ENCODE assay signal across 39 cellular contexts in genomic region chrX:15072259-15072658, GRCh38.
"Had no signal": no experiment of that assay in that cellular context is flagged by ENCODE, and none has a peak within 500 bp of the region (broad histone marks: within the 10 kb centered on the region; RNA-seq: fewer than 3 reads in every experiment).

No MANE protein-coding gene starts in this region.

- H3K4me1 ChIP-seq: adrenal gland, ascending aorta, body of pancreas, breast epithelium had no signal

- H3K4me3 ChIP-seq: adrenal gland, ascending aorta, body of pancreas, breast epithelium, cardiac muscle cell had no signal

- H3K27me3 Mint-ChIP-seq: activated naive CD4-positive, alpha-beta T cell treated with anti-CD3 and anti-CD28 coated beads, Interleukin-2, amount 50 U/mL, for 24 hours; activated naive CD8-positive, alpha-beta T cell; activated T-helper 17 cell treated with anti-CD3 and anti-CD28 coated beads, Interleukin-2, amount 50 U/mL, for 72 hours; central memory CD8-positive, alpha-beta T cell had no signal

- H3K27me3 ChIP-seq: adrenal gland, ascending aorta, body of pancreas, brain microvascular endothelial cell, cardiac muscle cell had no signal

- H3K36me3 ChIP-seq: adrenal gland, ascending aorta, brain microvascular endothelial cell, breast epithelium, cardiac muscle cell had no signal

- H3K27ac ChIP-seq: adrenal gland, ascending aorta, body of pancreas, brain microvascular endothelial cell, breast epithelium, cardiac muscle cell had no signal

- FAIRE-seq: bronchial epithelial cell had no signal

- DNase-seq: activated effector memory CD4-positive, alpha-beta T cell treated with anti-CD3 and anti-CD28 coated beads, Interleukin-2, amount 50 U/mL, for 16 hours; activated effector memory CD4-positive, alpha-beta T cell treated with Interleukin-2 at 50 U/mL for 16 hours; activated gamma-delta T cell; activated gamma-delta T cell treated with Interleukin-2 at 50 U/mL for 16 hours; activated naive CD4-positive, alpha-beta T cell; activated naive CD4-positive, alpha-beta T cell treated with anti-CD3 and anti-CD28 coated beads for 36 hours; activated naive CD4-positive, alpha-beta T cell treated with anti-CD3 and anti-CD28 coated beads, Interleukin-2, amount 10 ng/mL, durations not matched to agents 7 days and 5 days; activated naive CD4-positive, alpha-beta T cell treated with anti-CD3 and anti-CD28 coated beads, Interleukin-2, amount 50 U/mL, for 16 hours; activated naive CD4-positive, alpha-beta T cell treated with Interleukin-2 at 50 U/mL for 16 hours; activated naive CD8-positive, alpha-beta T cell treated with anti-CD3 and anti-CD28 coated beads for 36 hours; activated naive CD8-positive, alpha-beta T cell treated with anti-CD3 and anti-CD28 coated beads, Interleukin-2, amount 10 ng/mL, durations not matched to agents 7 days and 5 days; activated naive CD8-positive, alpha-beta T cell treated with anti-CD3 and anti-CD28 coated beads, Interleukin-2, amount 50 U/mL, for 24 hours; activated T-cell treated with anti-CD3 and anti-CD28 coated beads, Interleukin-2, amount 50 U/mL, for 1 hour; activated T-cell treated with anti-CD3 and anti-CD28 coated beads, Interleukin-2, amount 50 U/mL, for 24 hours; activated T-cell treated with anti-CD3 and anti-CD28 coated beads, Interleukin-2, amount 50 U/mL, for 4 hours; activated T-cell treated with anti-CD3 and anti-CD28 coated beads, Interleukin-2, amount 50 U/mL, for 48 hours; activated T-cell treated with anti-CD3 and anti-CD28 coated beads, Interleukin-2, amount 50 U/mL, for 72 hours; adrenal gland; amniotic stem cell; amygdala; anterior cingulate cortex; aorta; body of pancreas; brain microvascular endothelial cell; caudate nucleus; central memory CD4-positive, alpha-beta T cell; cerebellar nuclear complex had no signal

- H3K36me3 Mint-ChIP-seq: activated naive CD4-positive, alpha-beta T cell treated with anti-CD3 and anti-CD28 coated beads, Interleukin-2, amount 10 ng/mL, durations not matched to agents 7 days and 5 days; activated naive CD4-positive, alpha-beta T cell treated with anti-CD3 and anti-CD28 coated beads, Interleukin-2, amount 50 U/mL, for 24 hours; activated naive CD4-positive, alpha-beta T cell treated with anti-CD3 and anti-CD28 coated beads, Interleukin-2, amount 50 U/mL, for 72 hours; activated naive CD8-positive, alpha-beta T cell; activated naive CD8-positive, alpha-beta T cell treated with anti-CD3 and anti-CD28 coated beads for 36 hours; activated naive CD8-positive, alpha-beta T cell treated with anti-CD3 and anti-CD28 coated beads, Interleukin-2, amount 10 ng/mL, durations not matched to agents 7 days and 5 days; brain had no signal

- H3K27ac Mint-ChIP-seq: activated naive CD4-positive, alpha-beta T cell treated with anti-CD3 and anti-CD28 coated beads for 36 hours; activated naive CD4-positive, alpha-beta T cell treated with anti-CD3 and anti-CD28 coated beads, Interleukin-2, amount 10 ng/mL, durations not matched to agents 7 days and 5 days; activated naive CD4-positive, alpha-beta T cell treated with anti-CD3 and anti-CD28 coated beads, Interleukin-2, amount 50 U/mL, for 24 hours; activated naive CD4-positive, alpha-beta T cell treated with anti-CD3 and anti-CD28 coated beads, Interleukin-2, amount 50 U/mL, for 72 hours; activated naive CD8-positive, alpha-beta T cell; activated naive CD8-positive, alpha-beta T cell treated with anti-CD3 and anti-CD28 coated beads for 36 hours; activated naive CD8-positive, alpha-beta T cell treated with anti-CD3 and anti-CD28 coated beads, Interleukin-2, amount 10 ng/mL, durations not matched to agents 7 days and 5 days; activated naive CD8-positive, alpha-beta T cell treated with anti-CD3 and anti-CD28 coated beads, Interleukin-2, amount 50 U/mL, for 24 hours; activated T-cell treated with anti-CD3 and anti-CD28 coated beads, Interleukin-2, amount 50 U/mL, for 24 hours; activated T-cell treated with anti-CD3 and anti-CD28 coated beads, Interleukin-2, amount 50 U/mL, for 72 hours; activated T-helper 1 cell treated with anti-CD3 and anti-CD28 coated beads, Interleukin-12 subunit alpha, Interleukin-12 subunit beta, Interleukin-2, Interleukin-4 antibody, amounts not matched to agents 30 ng/mL and 10 ng/mL and 1 ng/mL, durations not matched to agents 14 hours and 24 hours and 36 hours; activated T-helper 17 cell treated with anti-CD3 and anti-CD28 coated beads, Interleukin-2, amount 50 U/mL, for 72 hours; activated T-helper 2 cell treated with anti-CD3 and anti-CD28 coated beads, Interferon-gamma antibody, Interleukin-2, Interleukin-4, amounts not matched to agents 10 μg/mL and 5 μg/mL and 100 μg/mL, durations not matched to agents 14 hours and 24 hours and 36 hours; brain had no signal

- H3K9me3 ChIP-seq: adrenal gland, ascending aorta, body of pancreas, breast epithelium had no signal

- H3K9me3 Mint-ChIP-seq: activated naive CD4-positive, alpha-beta T cell treated with anti-CD3 and anti-CD28 coated beads for 36 hours; activated naive CD4-positive, alpha-beta T cell treated with anti-CD3 and anti-CD28 coated beads, Interleukin-2, amount 10 ng/mL, durations not matched to agents 7 days and 5 days; activated naive CD4-positive, alpha-beta T cell treated with anti-CD3 and anti-CD28 coated beads, Interleukin-2, amount 50 U/mL, for 24 hours; activated naive CD4-positive, alpha-beta T cell treated with anti-CD3 and anti-CD28 coated beads, Interleukin-2, amount 50 U/mL, for 72 hours; activated naive CD8-positive, alpha-beta T cell treated with anti-CD3 and anti-CD28 coated beads for 36 hours; activated naive CD8-positive, alpha-beta T cell treated with anti-CD3 and anti-CD28 coated beads, Interleukin-2, amount 10 ng/mL, durations not matched to agents 7 days and 5 days; activated naive CD8-positive, alpha-beta T cell treated with anti-CD3 and anti-CD28 coated beads, Interleukin-2, amount 50 U/mL, for 24 hours; activated T-cell treated with anti-CD3 and anti-CD28 coated beads, Interleukin-2, amount 50 U/mL, for 24 hours; activated T-cell treated with anti-CD3 and anti-CD28 coated beads, Interleukin-2, amount 50 U/mL, for 4 hours; activated T-cell treated with anti-CD3 and anti-CD28 coated beads, Interleukin-2, amount 50 U/mL, for 72 hours; activated T-helper 1 cell treated with anti-CD3 and anti-CD28 coated beads, Interleukin-12 subunit alpha, Interleukin-12 subunit beta, Interleukin-2, Interleukin-4 antibody, amounts not matched to agents 30 ng/mL and 10 ng/mL and 1 ng/mL, durations not matched to agents 14 hours and 24 hours and 36 hours; activated T-helper 17 cell treated with anti-CD3 and anti-CD28 coated beads, Interleukin-2, amount 50 U/mL, for 72 hours; activated T-helper 2 cell treated with anti-CD3 and anti-CD28 coated beads, Interferon-gamma antibody, Interleukin-2, Interleukin-4, amounts not matched to agents 10 μg/mL and 5 μg/mL and 100 μg/mL, durations not matched to agents 14 hours and 24 hours and 36 hours; central memory CD8-positive, alpha-beta T cell had no signal

- ATAC-seq: activated naive CD4-positive, alpha-beta T cell treated with anti-CD3 and anti-CD28 coated beads, Interleukin-2, amount 50 U/mL, for 72 hours; activated naive CD8-positive, alpha-beta T cell treated with anti-CD3 and anti-CD28 coated beads, Interleukin-2, amount 50 U/mL, for 24 hours; activated T-cell treated with anti-CD3 and anti-CD28 coated beads, Interleukin-2, amount 50 U/mL, for 4 hours; activated T-cell treated with anti-CD3 and anti-CD28 coated beads, Interleukin-2, amount 50 U/mL, for 72 hours; activated T-helper 17 cell treated with anti-CD3 and anti-CD28 coated beads, Interleukin-2, amount 50 U/mL, for 72 hours; body of pancreas had no signal

- H3K4me1 Mint-ChIP-seq: activated naive CD4-positive, alpha-beta T cell treated with anti-CD3 and anti-CD28 coated beads, Interleukin-2, amount 10 ng/mL, durations not matched to agents 7 days and 5 days; activated naive CD4-positive, alpha-beta T cell treated with anti-CD3 and anti-CD28 coated beads, Interleukin-2, amount 50 U/mL, for 24 hours; activated naive CD8-positive, alpha-beta T cell treated with anti-CD3 and anti-CD28 coated beads, Interleukin-2, amount 10 ng/mL, durations not matched to agents 7 days and 5 days; activated naive CD8-positive, alpha-beta T cell treated with anti-CD3 and anti-CD28 coated beads, Interleukin-2, amount 50 U/mL, for 24 hours; activated T-helper 17 cell treated with anti-CD3 and anti-CD28 coated beads, Interleukin-2, amount 50 U/mL, for 72 hours; brain; central memory CD8-positive, alpha-beta T cell had no signal

- H3K4me3 Mint-ChIP-seq: activated naive CD4-positive, alpha-beta T cell treated with anti-CD3 and anti-CD28 coated beads for 36 hours; activated naive CD4-positive, alpha-beta T cell treated with anti-CD3 and anti-CD28 coated beads, Interleukin-2, amount 10 ng/mL, durations not matched to agents 7 days and 5 days; activated naive CD4-positive, alpha-beta T cell treated with anti-CD3 and anti-CD28 coated beads, Interleukin-2, amount 50 U/mL, for 24 hours; activated naive CD8-positive, alpha-beta T cell; activated naive CD8-positive, alpha-beta T cell treated with anti-CD3 and anti-CD28 coated beads for 36 hours; activated naive CD8-positive, alpha-beta T cell treated with anti-CD3 and anti-CD28 coated beads, Interleukin-2, amount 10 ng/mL, durations not matched to agents 7 days and 5 days; activated naive CD8-positive, alpha-beta T cell treated with anti-CD3 and anti-CD28 coated beads, Interleukin-2, amount 50 U/mL, for 24 hours; activated T-cell treated with anti-CD3 and anti-CD28 coated beads, Interleukin-2, amount 50 U/mL, for 24 hours; activated T-cell treated with anti-CD3 and anti-CD28 coated beads, Interleukin-2, amount 50 U/mL, for 4 hours; activated T-cell treated with anti-CD3 and anti-CD28 coated beads, Interleukin-2, amount 50 U/mL, for 72 hours; activated T-helper 1 cell treated with anti-CD3 and anti-CD28 coated beads, Interleukin-12 subunit alpha, Interleukin-12 subunit beta, Interleukin-2, Interleukin-4 antibody, amounts not matched to agents 30 ng/mL and 10 ng/mL and 1 ng/mL, durations not matched to agents 14 hours and 24 hours and 36 hours; activated T-helper 17 cell treated with anti-CD3 and anti-CD28 coated beads, Interleukin-2, amount 50 U/mL, for 72 hours; brain; central memory CD8-positive, alpha-beta T cell had no signal
